ENCODE assay signal across 8 cellular contexts in the genomic region with DNA sequence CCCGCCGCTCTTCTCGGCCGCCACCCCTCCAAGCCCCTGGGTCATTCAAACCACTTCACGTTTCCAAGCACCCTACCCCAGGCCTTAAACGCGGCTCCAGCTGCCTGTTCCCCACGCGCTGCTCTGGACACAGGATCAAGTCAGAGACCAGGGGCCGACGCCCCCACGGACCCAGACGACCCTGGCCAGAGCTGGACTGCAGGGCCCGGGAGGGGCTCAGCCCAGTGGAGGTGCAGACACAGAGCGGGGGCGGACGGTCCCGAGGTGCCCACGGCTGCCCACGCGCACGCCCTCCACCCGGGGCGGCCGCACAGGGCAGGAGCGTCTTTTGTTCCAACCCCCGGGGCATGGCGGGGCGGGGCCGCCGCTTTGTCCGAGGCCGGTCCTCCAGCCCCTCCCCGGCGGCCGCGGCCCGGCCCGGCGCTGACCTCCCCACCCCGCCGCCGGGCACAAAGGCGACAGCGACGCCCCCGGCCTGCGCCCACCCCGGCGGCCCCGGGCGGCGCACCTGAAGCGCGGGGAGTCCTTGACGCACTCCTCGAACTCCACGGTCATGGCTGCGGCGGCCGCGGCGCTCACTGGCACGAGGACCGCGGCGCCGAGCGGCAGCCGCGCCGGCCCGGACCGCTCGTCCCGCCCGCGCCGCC. TPM values are rescaled to one million over a fixed set of nuclear protein-coding genes. Genes with fewer than 3 reads are reported as not detected.
A peak's percentile ranks its signal among the peaks of the same experiment; 100 is the strongest.
DNase-seq lines count a peak whose midpoint lies in the region; ATAC-seq and TF ChIP-seq lines count a peak whose summit lies in the region.

No MANE protein-coding gene starts in this region.

- DNase-seq in ACHN (peak; percentile 40), HL-60 (ENCODE audit: low read depth in 1 of 2, low spot score in 1 of 2) (no peak), brain microvascular endothelial cell (no peak), left lung (peak; percentile 49 to 89), tibial artery (peak in 1 of 2 donors; percentile 37), NOMO-1 treated with DMSO at 0.1 percent for 48 hours (lab: John Stamatoyannopoulos, UW; ENCODE audit: unreplicated experiment) (no peak), MV-4-11 (lab: John Stamatoyannopoulos, UW) (no peak)

- peaks cover 25% of the 10 kb centered on the region for H3K36me3 ChIP-seq in brain microvascular endothelial cell (replicated peaks)
- peaks cover 0 to 29% of the 10 kb centered on the region in 2 donors for H3K36me3 ChIP-seq in left lung
- peaks cover 12 to 20% (median 18%) of the 10 kb centered on the region in 3 donors for H3K36me3 ChIP-seq in tibial artery

- TF ChIP-seq CTCF in HL-60 (IDR thresholded peaks at IDR 0.05; ENCODE audit: insufficient read depth, low read length) (no peak), brain microvascular endothelial cell (IDR thresholded peaks at IDR 0.05; ENCODE audit: low read depth, low read length, missing control alignments) (no peak), left lung (IDR thresholded peaks at IDR 0.05) (no peak), tibial artery (IDR thresholded peaks at IDR 0.05) (no peak)

- H3K27me3 ChIP-seq in HL-60 (ENCODE audit: insufficient read depth, poor library complexity, severe bottlenecking) (no peaks in the 10 kb centered on the region), brain microvascular endothelial cell (replicated peaks) (no peaks in the 10 kb centered on the region), left lung (no peaks in the 10 kb centered on the region), tibial artery (no peaks in the 10 kb centered on the region)

- H3K27ac ChIP-seq in HL-60 (replicated peaks) (peak overlapping the region; percentile 72), brain microvascular endothelial cell (peak overlapping the region; percentile 72), left lung (peak overlapping the region; percentile 67 to 99), tibial artery (peak overlapping the region; percentile 92 to 97)

- in situ Hi-C loops in ACHN (cut with HindIII; ENCODE audit: low pct_ligation_motif_present, low pct_unique_long_range_greater_than_20kb, low sequenced_read_pairs) = no loop called here
- in situ Hi-C loops in brain microvascular endothelial cell (cut with HindIII; ENCODE audit: low pct_ligation_motif_present, low sequenced_read_pairs) = no loop called here

- H3K4me3 ChIP-seq in HL-60 (replicated peaks; ENCODE audit: insufficient read depth, low read length) (peak overlapping the region; percentile 73), brain microvascular endothelial cell (ENCODE audit: low read depth, low read length) (peak overlapping the region; percentile 68), left lung (peak overlapping the region; percentile 79 to 91), tibial artery (peak overlapping the region; percentile 80 to 94)

- H3K9me3 ChIP-seq in left lung (no peaks in the 10 kb centered on the region), tibial artery (no peaks in the 10 kb centered on the region)

- H3K4me1 ChIP-seq in left lung (peaks cover 28 to 51% of the 10 kb centered on the region in 2 donors), tibial artery (peaks cover 0 to 58% (median 49%) of the 10 kb centered on the region in 4 donors)

- ATAC-seq in GM19025 (IDR thresholded peaks at IDR 0.05; ENCODE audit: low read depth, unreplicated experiment) (peak; percentile 7), left lung (no peak)

- intact Hi-C loops in left lung (cut with DNase I) = no loop called here
- intact Hi-C loops in tibial artery (cut with DNase I; ENCODE audit: low total_unique reads) = no loop called here

RNA-seq across cellular contexts. Expression of a gene that starts 0.3 kb away (rescaled TPM):
- total RNA-seq in left lung = 10 to 100 TPM; 56.4 to 60.2 TPM

RNA-seq across cellular contexts. Expression of a gene that starts 1.0 kb away (rescaled TPM):
- 10 to 100 TPM; 17.4 to 18.3 TPM for total RNA-seq in left lung

RNA-seq across cellular contexts. Expression of a gene that starts 17.1 kb away (rescaled TPM):
- total RNA-seq in left lung = 10 to 100 TPM; 67.0 to 90.4 TPM

RNA-seq across cellular contexts. Expression of a gene that starts 17.2 kb away (rescaled TPM):
- total RNA-seq in left lung = 10 to 100 TPM; 24.5 to 25.2 TPM

RNA-seq across cellular contexts. Expression of a gene that starts 23.7 kb away (rescaled TPM):
- total RNA-seq in left lung = under 1 TPM; 0.20 to 0.37 TPM

Comparison
In these comparisons a context has a peak if more than half of its experiments do, and no peak if none do; other contexts are left out.
1. DNase-seq: peak in ACHN (single experiment) and left lung (2 of 2); none in HL-60 (0 of 2), brain microvascular endothelial cell (single experiment), NOMO-1 treated with DMSO at 0.1 percent for 48 hours (single experiment) and MV-4-11 (single experiment).
2. Peak in every context shown above with its lines, with median percentiles within 50 percentile points of each other: H3K27ac ChIP-seq and H3K4me3 ChIP-seq.